Comparison of ENCODE assay signal across 9 cellular contexts in genomic region chr10:124739119-124739921, GRCh38. TPM values are rescaled to one million over a fixed set of nuclear protein-coding genes. Genes with fewer than 3 reads are reported as not detected.
A peak's percentile ranks its signal among the peaks of the same experiment; 100 is the strongest.
DNase-seq lines count a peak whose midpoint lies in the region; ATAC-seq and TF ChIP-seq lines count a peak whose summit lies in the region.
"Had no signal": no experiment of that assay in that cellular context is flagged by ENCODE, and none has a peak within 500 bp of the region (broad histone marks: within the 10 kb centered on the region; RNA-seq: fewer than 3 reads in every experiment).

No MANE protein-coding gene starts in this region.

- no peak for TF ChIP-seq CTCF in KMS-11 (conservative IDR thresholded peaks at IDR 0.05; ENCODE audit: low read depth, low read length)
- no peak for TF ChIP-seq CTCF in stomach (IDR thresholded peaks at IDR 0.05)

- H3K27ac Mint-ChIP-seq in activated naive CD8-positive, alpha-beta T cell treated with anti-CD3 and anti-CD28 coated beads for 36 hours, result peak overlapping the region; percentile 22

- ATAC-seq in GM19397 (IDR thresholded peaks at IDR 0.05; ENCODE audit: unreplicated experiment), result no peak

- H3K4me3 ChIP-seq in KMS-11 (IDR thresholded peaks at IDR 0.05; ENCODE audit: insufficient read depth, low read depth, low read length) (no peak overlapping the region), stomach (no peak overlapping the region)

- no peak for TF ChIP-seq EP300 in stomach (IDR thresholded peaks at IDR 0.05)

- 45 to 53% (median 47%) methylated on average over 13 of the region's 13 CpGs for WGBS in stomach, 5 donors

- H3K9me3 ChIP-seq in stomach, result no peaks in the 10 kb centered on the region

- H3K27me3 ChIP-seq in KMS-11 (ENCODE audit: insufficient read depth, low read depth), result no peaks in the 10 kb centered on the region
- no peaks in the 10 kb centered on the region for H3K27me3 ChIP-seq in layer of hippocampus (ENCODE audit: control insufficient read depth, insufficient read depth, low read length)
- no peaks in the 10 kb centered on the region for H3K27me3 ChIP-seq in stomach

- H3K36me3 ChIP-seq in KMS-11 (ENCODE audit: insufficient read depth) (no peaks in the 10 kb centered on the region), stomach (no peaks in the 10 kb centered on the region)

- H3K4me2 ChIP-seq in KMS-11, result peak overlapping the region; percentile 95

- no peak overlapping the region for H3K4me3 Mint-ChIP-seq in activated naive CD8-positive, alpha-beta T cell treated with anti-CD3 and anti-CD28 coated beads for 36 hours

- H3K9me3 Mint-ChIP-seq in activated naive CD8-positive, alpha-beta T cell treated with anti-CD3 and anti-CD28 coated beads for 36 hours, result no peaks in the 10 kb centered on the region

- H3K4me1 Mint-ChIP-seq in activated naive CD8-positive, alpha-beta T cell treated with anti-CD3 and anti-CD28 coated beads for 36 hours, result peaks cover 78% of the 10 kb centered on the region

- H3K9ac ChIP-seq in KMS-11, result peak overlapping the region; percentile 77; the same call in 1 of the 2 replicates

- peaks cover 9% of the 10 kb centered on the region for H3K27me3 Mint-ChIP-seq in activated naive CD8-positive, alpha-beta T cell treated with anti-CD3 and anti-CD28 coated beads for 36 hours

- intact Hi-C loops in stomach (cut with DNase I; ENCODE audit: low total_unique reads), result loop anchor here (10.0 kb wide), 1 partner anchor 105 kb away; no protein-coding TSS in a partner anchor

- no peaks in the 10 kb centered on the region for H4K20me1 ChIP-seq in KMS-11 (ENCODE audit: insufficient read depth)

- no peak for DNase-seq in activated naive CD8-positive, alpha-beta T cell treated with anti-CD3 and anti-CD28 coated beads for 36 hours
- DNase-seq in stomach, result no peak
- no peak for DNase-seq in NCI-H1694 (lab: John Stamatoyannopoulos, UW)
- no peak for DNase-seq in activated effector memory CD4-positive, alpha-beta T cell treated with anti-CD3 and anti-CD28 coated beads, Interleukin-2, amount 50 U/mL, for 16 hours
- DNase-seq: activated CD4-positive, alpha-beta T cell treated with anti-CD3 and anti-CD28 coated beads for 4 hours; NCI-H2081 had no signal

- H3K27ac ChIP-seq in KMS-11 (peak overlapping the region; percentile 92; the same call in 1 of the 2 replicates), layer of hippocampus (ENCODE audit: low read depth, low read length) (peak overlapping the region; percentile 89), stomach (peak overlapping the region; percentile 32 to 94 (median 83))

- H3K36me3 Mint-ChIP-seq in activated naive CD8-positive, alpha-beta T cell treated with anti-CD3 and anti-CD28 coated beads for 36 hours, result no peaks in the 10 kb centered on the region

- peaks cover 71% of the 10 kb centered on the region for H3K79me2 ChIP-seq in KMS-11 (ENCODE audit: insufficient read depth, low read depth)

- H3K4me1 ChIP-seq in KMS-11 (ENCODE audit: low read depth, poor library complexity, severe bottlenecking), result peaks cover 83% of the 10 kb centered on the region
- peaks cover 79 to 93% (median 90%) of the 10 kb centered on the region in 4 donors for H3K4me1 ChIP-seq in stomach

- no peak overlapping the region for H2AFZ ChIP-seq in KMS-11 (ENCODE audit: low read depth)

- no peak for TF ChIP-seq POLR2A in stomach (IDR thresholded peaks at IDR 0.05)

RNA-seq across cellular contexts. Expression of gene FAM53B, which starts 4.9 kb away (rescaled TPM):
- 1 to 10 TPM; 8.7 to 9.6 TPM for total RNA-seq in activated naive CD8-positive, alpha-beta T cell treated with anti-CD3 and anti-CD28 coated beads for 36 hours
- 10 to 100 TPM in 4 of 5 donors, 1 to 10 TPM in 1; 9.4 to 46.9 (median 19.3) TPM for total RNA-seq in stomach
- polyA plus RNA-seq in stomach, result 1 to 10 TPM; 5.7 to 9.3 (median 8.2) TPM

RNA-seq across cellular contexts. Expression of gene EEF1AKMT2, which starts 52.4 kb away (rescaled TPM):
- 10 to 100 TPM; 19.3 to 19.6 TPM for total RNA-seq in activated naive CD8-positive, alpha-beta T cell treated with anti-CD3 and anti-CD28 coated beads for 36 hours
- total RNA-seq in stomach, result 10 to 100 TPM in 4 of 5 donors, 1 to 10 TPM in 1; 7.6 to 47.9 (median 18.0) TPM
- polyA plus RNA-seq in stomach, result 10 to 100 TPM; 11.3 to 13.3 (median 11.6) TPM
